ENCODE assay signal across 15 cellular contexts in the genomic region with DNA sequence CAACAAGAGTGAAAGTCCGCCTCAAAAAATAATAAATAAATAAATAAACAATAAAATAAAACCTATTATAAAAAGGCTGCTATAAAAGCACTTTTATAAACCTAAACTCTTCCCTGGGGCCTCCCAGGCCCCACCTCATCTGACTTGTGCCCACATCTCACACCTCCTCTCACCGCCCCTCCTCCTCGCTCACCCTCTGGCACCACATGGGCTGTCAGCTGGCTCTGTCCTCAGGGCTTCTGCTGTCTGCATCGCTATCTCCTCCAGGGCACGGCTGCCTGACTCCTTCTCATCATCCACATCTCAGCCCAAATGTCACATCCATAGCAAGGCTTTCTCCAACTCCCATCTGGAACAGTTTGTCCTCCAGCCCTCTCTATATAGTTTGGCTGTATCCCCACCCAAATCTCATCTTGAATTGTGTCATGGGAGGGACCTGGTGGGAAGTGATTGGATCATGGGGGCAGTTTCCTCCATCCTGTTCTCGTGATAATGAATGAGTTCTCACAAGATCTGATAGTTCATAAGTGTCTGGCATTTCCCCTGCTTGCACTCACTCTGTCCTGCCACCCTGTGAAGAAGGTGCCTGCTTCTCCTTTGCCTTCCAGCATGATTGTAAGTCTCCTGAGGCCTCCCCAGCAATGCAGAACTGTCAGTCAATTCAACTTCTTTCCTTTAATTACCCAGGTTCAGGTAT.
"Had no signal": no experiment of that assay in that cellular context is flagged by ENCODE, and none has a peak within 500 bp of the region (broad histone marks: within the 10 kb centered on the region; RNA-seq: fewer than 3 reads in every experiment).

No MANE protein-coding gene starts in this region.

- DNase-seq: activated CD4-positive, alpha-beta T cell treated with anti-CD3 and anti-CD28 coated beads, Interleukin-2, amount 50 U/mL, for 4 hours; activated CD8-positive, alpha-beta memory T cell treated with anti-CD3 and anti-CD28 coated beads, Interleukin-2, amount 10 ng/mL, durations not matched to agents 7 days and 5 days; activated gamma-delta T cell treated with Interleukin-2 at 50 U/mL for 16 hours; activated T-cell treated with anti-CD3 and anti-CD28 coated beads, Interleukin-2, amount 50 U/mL, for 48 hours; esophagus squamous epithelium; head of caudate nucleus; left colon; mammary epithelial cell; pancreas; retina; small intestine had no signal

- H3K4me3 ChIP-seq: ascending aorta, esophagus squamous epithelium, pancreas, tibial nerve had no signal

- ATAC-seq: activated CD4-positive, CD25-positive, alpha-beta regulatory T cell treated with anti-CD3 and anti-CD28 coated beads, Interleukin-2, amount 50 U/mL, for 24 hours; activated CD8-positive, alpha-beta memory T cell treated with anti-CD3 and anti-CD28 coated beads, Interleukin-2, amount 10 ng/mL, durations not matched to agents 7 days and 5 days; left colon; pancreas; stimulated activated effector memory CD8-positive, alpha-beta T cell treated with anti-CD3 and anti-CD28 coated beads, Interleukin-12 subunit alpha, Interleukin-12 subunit beta, amount 100 ng/mL, for 72 hours had no signal

- H3K27ac ChIP-seq: ascending aorta, esophagus squamous epithelium, pancreas had no signal

- H3K4me1 ChIP-seq: ascending aorta, pancreas had no signal

- H3K27me3 ChIP-seq: ascending aorta, esophagus squamous epithelium, pancreas, tibial nerve had no signal

- H3K9me3 ChIP-seq: ascending aorta, esophagus squamous epithelium, pancreas, tibial nerve had no signal

- H3K36me3 ChIP-seq: ascending aorta, esophagus squamous epithelium, pancreas, tibial nerve had no signal
